Comparison of ENCODE assay signal across 8 cellular contexts in the genomic region with DNA sequence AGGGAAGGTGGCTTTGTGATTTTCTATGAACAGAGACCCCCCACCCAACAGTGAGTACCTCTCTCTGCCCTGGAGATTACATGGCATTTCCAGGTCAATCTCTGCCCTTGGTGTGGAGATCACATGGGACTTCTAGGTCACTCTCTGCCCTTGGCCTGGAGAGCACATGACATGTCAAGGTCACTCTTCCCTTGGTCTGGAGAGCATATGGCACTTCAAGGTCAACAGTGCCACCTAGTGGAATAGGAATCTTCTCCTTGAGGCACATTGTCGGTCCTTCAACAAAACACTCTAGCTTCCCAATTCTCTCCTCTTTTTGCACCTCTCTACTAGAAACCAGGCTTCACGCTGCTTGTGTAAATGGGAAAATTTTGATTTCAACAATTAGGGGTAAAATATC.
DNase-seq lines count a peak whose midpoint lies in the region; ATAC-seq, FAIRE-seq and TF ChIP-seq lines count a peak whose summit lies in the region.

No MANE protein-coding gene starts in this region.

- peak; percentile 81 for TF ChIP-seq CTCF in LNCaP clone FGC (IDR thresholded peaks at IDR 0.05; ENCODE audit: control insufficient read depth, extremely low read depth, insufficient read depth)
- TF ChIP-seq CTCF in astrocyte (IDR thresholded peaks at IDR 0.05; ENCODE audit: insufficient read depth, low read depth, low read length) = peak; percentile 27

- no peak overlapping the region for H3K4ac ChIP-seq in mesenchymal stem cell (ENCODE audit: low read depth in 1 of 2, low read length in 2 of 2)

- H3K4me3 ChIP-seq in LNCaP clone FGC (ENCODE audit: low read depth, low read length) (no peak overlapping the region), astrocyte (ENCODE audit: insufficient read depth, low read depth, low read length) (no peak overlapping the region), mesenchymal stem cell (ENCODE audit: insufficient read depth in 1 of 2, low read depth in 1 of 2, low read length in 2 of 2) (no peak overlapping the region)

- H3K23ac ChIP-seq in mesenchymal stem cell (ENCODE audit: low read length in 2 of 2) = no peak overlapping the region

- WGBS in mesenchymal stem cell = no CpG with 5 or more reads among the region's 2 CpGs

- peaks cover 9% of the 10 kb centered on the region for H3K9me3 Mint-ChIP-seq in astrocyte (ENCODE audit: unreplicated experiment)

- ATAC-seq in GM19397 (IDR thresholded peaks at IDR 0.05; ENCODE audit: unreplicated experiment) = no peak

- H4K8ac ChIP-seq in mesenchymal stem cell (ENCODE audit: low read length) = no peak overlapping the region

- no peak for TF ChIP-seq POLR2A in H54 (IDR thresholded peaks at IDR 0.05; ENCODE audit: low read depth, low read length)

- no peaks in the 10 kb centered on the region for H3K79me1 ChIP-seq in mesenchymal stem cell (replicated peaks; ENCODE audit: low read length, poor library complexity, severe bottlenecking)

- no peak overlapping the region for H3K27ac Mint-ChIP-seq in astrocyte (ENCODE audit: unreplicated experiment)

- FAIRE-seq in H54 (lab: Jason Lieb, UNC) = peak; percentile 84
- FAIRE-seq in astrocyte (lab: Jason Lieb, UNC) = no peak

- H2BK12ac ChIP-seq in mesenchymal stem cell (ENCODE audit: low read length in 2 of 2) = no peak overlapping the region

- no peak overlapping the region for H3K14ac ChIP-seq in mesenchymal stem cell (ENCODE audit: low read length in 2 of 2)

- H3K36me3 ChIP-seq in astrocyte (ENCODE audit: insufficient read depth, low read length) (no peaks in the 10 kb centered on the region), mesenchymal stem cell (ENCODE audit: control insufficient read depth in 1 of 2, insufficient read depth in 2 of 2, low read depth in 1 of 2, low read length in 2 of 2) (no peaks in the 10 kb centered on the region)

- H3K36me3 Mint-ChIP-seq in astrocyte (ENCODE audit: low read depth, unreplicated experiment) = peaks cover 2% of the 10 kb centered on the region

- H4K20me1 ChIP-seq in astrocyte (ENCODE audit: insufficient read depth, low read length) = no peaks in the 10 kb centered on the region

- H3K4me1 Mint-ChIP-seq in astrocyte (ENCODE audit: low read depth, unreplicated experiment) = no peaks in the 10 kb centered on the region

- H2BK120ac ChIP-seq in mesenchymal stem cell (ENCODE audit: low read depth, low read length) = no peak overlapping the region

- H3K4me2 ChIP-seq in astrocyte (ENCODE audit: low read length) (no peak overlapping the region), mesenchymal stem cell (ENCODE audit: low read length, poor library complexity, severe bottlenecking) (no peak overlapping the region)

- no peaks in the 10 kb centered on the region for H3K79me2 ChIP-seq in astrocyte (ENCODE audit: insufficient read depth, low read length)

- H2BK5ac ChIP-seq in mesenchymal stem cell (ENCODE audit: low read depth, low read length, poor library complexity, severe bottlenecking) = no peak overlapping the region

- H4K91ac ChIP-seq in mesenchymal stem cell (ENCODE audit: low read length) = no peak overlapping the region

- H2AFZ ChIP-seq in astrocyte (ENCODE audit: low read depth, low read length) = no peak overlapping the region
- no peak overlapping the region for H2AFZ ChIP-seq in mesenchymal stem cell (ENCODE audit: low read depth, low read length)

- DNase-seq in activated CD4-positive, alpha-beta T cell treated with anti-CD3 and anti-CD28 coated beads for 48 hours = peak; percentile 4
- no peak for DNase-seq in activated CD4-positive, alpha-beta T cell treated with anti-CD3 and anti-CD28 coated beads for 1 hour
- DNase-seq in H54 (ENCODE audit: insufficient read length, low spot score) (peak; percentile 9), LNCaP clone FGC (ENCODE audit: low read depth) (peak; percentile 50), astrocyte (ENCODE audit: low read depth) (peak; percentile 2), mesenchymal stem cell (peak; percentile 34), middle frontal gyrus (ENCODE audit: extremely low spot score, low spot score) (no peak)

- no peak overlapping the region for H3K4me3 Mint-ChIP-seq in astrocyte (ENCODE audit: unreplicated experiment)

- H3K9me3 ChIP-seq in astrocyte (ENCODE audit: insufficient read depth, low read depth, low read length) (no peaks in the 10 kb centered on the region), mesenchymal stem cell (ENCODE audit: control insufficient read depth, low read length) (no peaks in the 10 kb centered on the region)

- no peaks in the 10 kb centered on the region for H3K27me3 ChIP-seq in astrocyte (ENCODE audit: insufficient read depth, low read length)
- H3K27me3 ChIP-seq in mesenchymal stem cell (ENCODE audit: control insufficient read depth in 1 of 2, insufficient read depth in 1 of 2, low read length in 2 of 2) = no peaks in the 10 kb centered on the region

- H3K4me1 ChIP-seq in astrocyte (ENCODE audit: insufficient read depth, low read length) (no peaks in the 10 kb centered on the region), mesenchymal stem cell (ENCODE audit: control insufficient read depth, insufficient read depth, low read depth, low read length) (no peaks in the 10 kb centered on the region)

- no peak overlapping the region for H2AK5ac ChIP-seq in mesenchymal stem cell (ENCODE audit: low read length, severe bottlenecking)

- no peak overlapping the region for H2BK15ac ChIP-seq in mesenchymal stem cell (ENCODE audit: low read depth, poor library complexity, severe bottlenecking)

- no peaks in the 10 kb centered on the region for H3K27me3 Mint-ChIP-seq in astrocyte (ENCODE audit: low read depth, unreplicated experiment)

- H3K18ac ChIP-seq in mesenchymal stem cell (ENCODE audit: low read depth in 1 of 2, low read length in 2 of 2) = no peak overlapping the region

- H3K9ac ChIP-seq in astrocyte (ENCODE audit: low read length) (no peak overlapping the region), mesenchymal stem cell (ENCODE audit: low read length) (no peak overlapping the region)

- H3K27ac ChIP-seq in astrocyte (ENCODE audit: low read depth, low read length) = no peak overlapping the region
- no peak overlapping the region for H3K27ac ChIP-seq in mesenchymal stem cell (ENCODE audit: low read length, poor library complexity, severe bottlenecking)

Comparison
In these comparisons a context has a peak if more than half of its experiments do, and no peak if none do; other contexts are left out.
1. DNase-seq: peak in activated CD4-positive, alpha-beta T cell treated with anti-CD3 and anti-CD28 coated beads for 48 hours (single experiment), H54 (single experiment), LNCaP clone FGC (single experiment), astrocyte (single experiment) and mesenchymal stem cell (single experiment); none in activated CD4-positive, alpha-beta T cell treated with anti-CD3 and anti-CD28 coated beads for 1 hour (single experiment) and middle frontal gyrus (single experiment).